ENCODE assay signal across 8 cellular contexts in genomic region chr17:75205037-75205792, GRCh38. TPM values are rescaled to one million over a fixed set of nuclear protein-coding genes. Genes with fewer than 3 reads are reported as not detected.
DNase-seq lines count a peak whose midpoint lies in the region; ATAC-seq and TF ChIP-seq lines count a peak whose summit lies in the region.

NUP85 (plus strand) TSS chr17:75205679; CDS start chr17:75205762, 83 bp downstream.

- H3K9me3 Mint-ChIP-seq in activated naive CD4-positive, alpha-beta T cell treated with anti-CD3 and anti-CD28 coated beads, Interleukin-2, amount 50 U/mL, for 72 hours = no peaks in the 10 kb centered on the region

- peak within 1 kb of the TSS; percentile 98 for H3K9ac ChIP-seq in ES-I3 (ENCODE audit: low read depth, low read length)

- H3K4me3 ChIP-seq in HFF-Myc (replicated peaks; ENCODE audit: low read depth, low read length) = peak within 1 kb of the TSS; percentile 93

- peak within 1 kb of the TSS; percentile 96 for H3K27ac ChIP-seq in temporal lobe (ENCODE audit: low read depth, low read length)

- H3K4me1 ChIP-seq in ES-I3 (ENCODE audit: insufficient read depth, low read length) = no peaks in the 10 kb centered on the region

- H3K27ac Mint-ChIP-seq in activated naive CD4-positive, alpha-beta T cell treated with anti-CD3 and anti-CD28 coated beads, Interleukin-2, amount 50 U/mL, for 72 hours = peak within 1 kb of the TSS; percentile 96 to 100

- peaks cover 11% of the 10 kb centered on the region for H3K36me3 ChIP-seq in ES-I3 (ENCODE audit: insufficient read depth, low read length)

- H3K36me3 Mint-ChIP-seq in activated naive CD4-positive, alpha-beta T cell treated with anti-CD3 and anti-CD28 coated beads, Interleukin-2, amount 50 U/mL, for 72 hours = peaks cover 8 to 13% of the 10 kb centered on the region in 2 donors

- DNase-seq in HFF-Myc (ENCODE audit: extremely low read depth, low read depth) (peak; percentile 74), NCI-H1105 (lab: John Stamatoyannopoulos, UW) (peak; percentile 87), SKM-1 (lab: John Stamatoyannopoulos, UW; ENCODE audit: unreplicated experiment) (peak; percentile 87), glomerular visceral epithelial cell (ENCODE audit: extremely low spot score) (peak; percentile 96), omental fat pad (ENCODE audit: low spot score) (peak; percentile 83)
- DNase-seq in activated naive CD4-positive, alpha-beta T cell treated with anti-CD3 and anti-CD28 coated beads, Interleukin-2, amount 50 U/mL, for 72 hours (ENCODE audit: low spot score in 2 of 2) = peak; percentile 90 to 93

- no peaks in the 10 kb centered on the region for H3K9me3 ChIP-seq in ES-I3 (ENCODE audit: control insufficient read depth, insufficient read depth, low read length)

- TF ChIP-seq CTCF in HFF-Myc (IDR thresholded peaks at IDR 0.05; ENCODE audit: low read depth, low read length, missing control alignments) (no peak), omental fat pad (IDR thresholded peaks at IDR 0.05) (no peak)

- peak; percentile 83 to 89 for ATAC-seq in activated naive CD4-positive, alpha-beta T cell treated with anti-CD3 and anti-CD28 coated beads, Interleukin-2, amount 50 U/mL, for 72 hours
- ATAC-seq in omental fat pad (ENCODE audit: low FRiP score) = peak; percentile 98

RNA-seq across cellular contexts. Expression of gene NUP85, which starts in this region (rescaled TPM):
- 100 to 1,000 TPM; 108 to 146 TPM for total RNA-seq in activated naive CD4-positive, alpha-beta T cell treated with anti-CD3 and anti-CD28 coated beads, Interleukin-2, amount 50 U/mL, for 72 hours
- total RNA-seq in omental fat pad = 10 to 100 TPM; 17.4 to 51.2 (median 34.8) TPM
- 28.5 TPM for total RNA-seq in temporal lobe

Comparison
In these comparisons a context has a peak if more than half of its experiments do, and no peak if none do; other contexts are left out.
1. Peak in every context shown above with its lines: DNase-seq, ATAC-seq, H3K4me3 ChIP-seq and H3K27ac ChIP-seq.